In the genomic region with DNA sequence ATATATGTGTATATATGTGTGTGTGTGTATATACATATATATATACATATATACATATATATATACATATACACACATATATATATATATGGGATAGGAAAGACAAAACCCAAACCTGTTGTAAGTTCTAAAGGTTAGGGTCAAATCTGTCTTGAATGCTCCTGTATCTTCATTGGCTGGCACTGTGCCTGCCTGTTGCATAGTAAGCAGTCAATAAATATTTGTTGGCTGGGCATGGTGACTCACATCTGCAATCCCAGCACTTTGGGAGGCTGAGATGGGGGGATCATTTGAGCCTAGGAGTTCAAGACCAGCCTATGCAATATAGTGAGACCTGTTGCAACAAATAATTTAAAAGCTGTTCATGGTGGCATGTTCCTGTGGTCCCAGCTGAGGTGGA, we compare ENCODE assay signal across 1 cellular context.
TF ChIP-seq lines count a peak whose summit lies in the region.

No MANE protein-coding gene starts in this region.

TF ChIP-seq in SK-N-SH treated with all-trans-retinoic acid at 6 μM for 48 hours, 23 proteins besides CTCF, POLR2A, EP300 and RAD21 (continued from another document):
- no peak for TF ChIP-seq ARNTL (CRISPR knock-in tag; IDR thresholded peaks at IDR 0.05; ENCODE audit: borderline replicate concordance, low read depth)
